10 cellular contexts compared by ENCODE assay signal in genomic region chr11:76672431-76673163, GRCh38. TPM values are rescaled to one million over a fixed set of nuclear protein-coding genes. Genes with fewer than 3 reads are reported as not detected.
A peak's percentile ranks its signal among the peaks of the same experiment; 100 is the strongest.
DNase-seq lines count a peak whose midpoint lies in the region; ATAC-seq and TF ChIP-seq lines count a peak whose summit lies in the region.
"Had no signal": no experiment of that assay in that cellular context is flagged by ENCODE, and none has a peak within 500 bp of the region (broad histone marks: within the 10 kb centered on the region; RNA-seq: fewer than 3 reads in every experiment).

No MANE protein-coding gene starts in this region.

- DNase-seq in GM12864 (ENCODE audit: low read depth) (peak; percentile 56), ascending aorta (ENCODE audit: low spot score in 2 of 2) (no peak), SK-N-SH (no peak), NOMO-1 treated with dmso at 0.1 percent for 144 hours (lab: John Stamatoyannopoulos, UW; ENCODE audit: unreplicated experiment) (no peak), ecto neural progenitor cell (ENCODE audit: low spot score) (no peak)
- peak; percentile 22 to 44 for DNase-seq in stimulated activated CD8-positive, alpha-beta memory T cell treated with anti-CD3 and anti-CD28 coated beads, Interleukin-4, amount 100 ng/mL, for 4 hours (ENCODE audit: low read depth in 2 of 2, low spot score in 1 of 2)

- no peaks in the 10 kb centered on the region for H3F3A ChIP-seq in SK-N-SH (replicated peaks; ENCODE audit: insufficient read depth)

- intact Hi-C loops in ascending aorta (cut with DNase I): loop anchor here (5.0 kb wide), 4 partner anchors 60 to 435 kb away; partner anchors contain the start of genes EMSY, GVQW3 and THAP12

- H3K27me3 Mint-ChIP-seq in IgD-negative memory B cell: peaks cover 41% of the 10 kb centered on the region

- peak; percentile 53 for ATAC-seq in GM21447 (IDR thresholded peaks at IDR 0.05; ENCODE audit: unreplicated experiment)

- H4K20me1 ChIP-seq in SK-N-SH (ENCODE audit: insufficient read depth): no peaks in the 10 kb centered on the region

- no peak for TF ChIP-seq EP300 in SK-N-SH (IDR thresholded peaks at IDR 0.05; ENCODE audit: borderline replicate concordance in 1 of 2, low read depth in 1 of 2, low read length in 1 of 2)

- H2AFZ ChIP-seq in SK-N-SH (ENCODE audit: low read depth): no peak overlapping the region

- TF ChIP-seq CTCF in GM12864 (IDR thresholded peaks at IDR 0.05; ENCODE audit: low read depth, low read length, missing control alignments): no peak
- TF ChIP-seq CTCF in ascending aorta (IDR thresholded peaks at IDR 0.05): no peak
- no peak for TF ChIP-seq CTCF in SK-N-SH (IDR thresholded peaks at IDR 0.05)

- no peaks in the 10 kb centered on the region for H3K79me2 ChIP-seq in SK-N-SH (ENCODE audit: insufficient read depth)

- no peak for TF ChIP-seq RAD21 in SK-N-SH (IDR thresholded peaks at IDR 0.05; ENCODE audit: low read length)

- POLR2A ChIA-PET in SK-N-SH (lab: Yijun Ruan, JAX): no interaction called here

- CTCF ChIA-PET in SK-N-SH (lab: Yijun Ruan, JAX): interaction anchor here (1.0 to 5.1 kb wide), 3 partner anchors 8 to 94 kb away, joined by 3 to 21 read pairs (median 3); no protein-coding TSS in a partner anchor

- peak overlapping the region; percentile 66 to 88 (median 74) for H3K4me3 Mint-ChIP-seq in IgD-negative memory B cell

- 92% methylated on average over 9 of the region's 14 CpGs for WGBS in SK-N-SH (ENCODE audit: low lambda C conversion rate)

- H3K4me2 ChIP-seq in SK-N-SH: no peak overlapping the region

- no peaks in the 10 kb centered on the region for H3K9me2 ChIP-seq in SK-N-SH

- H3K4me3 ChIP-seq in GM12864 (ENCODE audit: low read depth, low read length) (no peak overlapping the region), ascending aorta (no peak overlapping the region), SK-N-SH (ENCODE audit: low read depth in 2 of 2, low read length in 1 of 2) (no peak overlapping the region)
- H3K4me3 ChIP-seq: cardiac muscle cell, skin epidermis had no signal

- no peaks in the 10 kb centered on the region for H3K36me3 ChIP-seq in ascending aorta
- no peaks in the 10 kb centered on the region for H3K36me3 ChIP-seq in SK-N-SH (replicated peaks in 1 of 2; ENCODE audit: control insufficient read depth in 1 of 2, insufficient read depth in 2 of 2, low read length in 1 of 2)
- H3K36me3 ChIP-seq: cardiac muscle cell had no signal

- H3K27ac ChIP-seq in ascending aorta (peak overlapping the region; percentile 83 to 91), SK-N-SH (ENCODE audit: low read depth in 2 of 2, low read length in 1 of 2) (no peak overlapping the region)
- H3K27ac ChIP-seq: cardiac muscle cell had no signal

- H3K27me3 ChIP-seq in ascending aorta: no peaks in the 10 kb centered on the region
- no peaks in the 10 kb centered on the region for H3K27me3 ChIP-seq in SK-N-SH (ENCODE audit: insufficient read depth)
- H3K27me3 ChIP-seq: cardiac muscle cell had no signal

- H3K36me3 Mint-ChIP-seq in IgD-negative memory B cell: no peaks in the 10 kb centered on the region

- H3K9me3 ChIP-seq in ascending aorta (no peaks in the 10 kb centered on the region), SK-N-SH (no peaks in the 10 kb centered on the region)

- H3K4me1 ChIP-seq in ascending aorta: peaks cover 13 to 17% of the 10 kb centered on the region in 2 donors
- H3K4me1 ChIP-seq in SK-N-SH (ENCODE audit: control insufficient read depth in 1 of 2, insufficient read depth in 2 of 2, low read depth in 1 of 2, low read length in 1 of 2): peaks cover 0 to 14% of the 10 kb centered on the region in 2 experiments; a peak in 1 of 4 replicates

- no peak overlapping the region for H3K9ac ChIP-seq in SK-N-SH

- peak overlapping the region; percentile 58 to 89 (median 83) for H3K27ac Mint-ChIP-seq in IgD-negative memory B cell

- H3K4me1 Mint-ChIP-seq in IgD-negative memory B cell: peaks cover 30 to 49% (median 33%) of the 10 kb centered on the region in 3 donors

- H3K9me3 Mint-ChIP-seq in IgD-negative memory B cell: no peaks in the 10 kb centered on the region

TF ChIP-seq in SK-N-SH, 30 proteins besides CTCF, POLR2A, EP300 and RAD21:
- TF ChIP-seq TAF1 (IDR thresholded peaks at IDR 0.05; ENCODE audit: borderline replicate concordance, low read depth, low read length) (no peak), TCF12 (IDR thresholded peaks at IDR 0.05) (no peak), MXI1 (IDR thresholded peaks at IDR 0.05; ENCODE audit: low read depth, low read length) (no peak), USF1 (IDR thresholded peaks at IDR 0.05; ENCODE audit: borderline replicate concordance, low read depth) (no peak)
TF ChIP-seq in SK-N-SH: peak in this region for 0.

RNA-seq across cellular contexts. Expression of gene LRRC32, which starts 2.0 kb away (rescaled TPM):
- polyA plus RNA-seq in IgD-negative memory B cell (not detected), SK-N-SH (2012; rRNA removed) (0.19 and 0.43 TPM in 2 replicates)
- 280 TPM for total RNA-seq in ascending aorta
- polyA plus RNA-seq in SK-N-SH (2012; cell fraction: cytosol; rRNA removed): 0.28 and 0.30 TPM in 2 replicates
- 0.42 and 0.57 TPM in 2 replicates for polyA plus RNA-seq in SK-N-SH (2012; cell fraction: nucleus; rRNA removed)

Comparison
In these comparisons a context has a peak if more than half of its experiments do, and no peak if none do; other contexts are left out.
1. DNase-seq: peak in GM12864 (single experiment) and stimulated activated CD8-positive, alpha-beta memory T cell treated with anti-CD3 and anti-CD28 coated beads, Interleukin-4, amount 100 ng/mL, for 4 hours (2 of 2); none in ascending aorta (0 of 2), SK-N-SH (single experiment), NOMO-1 treated with dmso at 0.1 percent for 144 hours (single experiment) and ecto neural progenitor cell (single experiment).
2. H3K27ac ChIP-seq: peak in ascending aorta (2 of 2); none in SK-N-SH (0 of 2).